Comparison of ENCODE assay signal across 8 cellular contexts in genomic region chr3:131501949-131502348, GRCh38. TPM values are rescaled to one million over a fixed set of nuclear protein-coding genes. Genes with fewer than 3 reads are reported as not detected.
DNase-seq lines count a peak whose midpoint lies in the region; ATAC-seq and TF ChIP-seq lines count a peak whose summit lies in the region.

No MANE protein-coding gene starts in this region.

- no peaks in the 10 kb centered on the region for H3K9me3 ChIP-seq in Karpas-422 (ENCODE audit: low read length)

- H3K27ac ChIP-seq in Karpas-422 (ENCODE audit: low read length) (peak overlapping the region; percentile 56), coronary artery (peak overlapping the region in 1 of 2 donors; percentile 74)

- H3K4me2 ChIP-seq in Karpas-422 (ENCODE audit: low read depth, low read length, poor library complexity, severe bottlenecking) = peak overlapping the region; percentile 97

- H3K79me2 ChIP-seq in Karpas-422 (ENCODE audit: low read length) = peaks cover 60% of the 10 kb centered on the region

- peaks cover 24% of the 10 kb centered on the region for H3K4me1 ChIP-seq in Karpas-422 (ENCODE audit: low read length)

- H3K4me3 ChIP-seq in Karpas-422 (ENCODE audit: low read length) = peak overlapping the region; percentile 98
- peak overlapping the region; percentile 85 for H3K4me3 ChIP-seq in coronary artery

- no peaks in the 10 kb centered on the region for H3K9me3 Mint-ChIP-seq in naive thymus-derived CD8-positive, alpha-beta T cell

- H3K4me3 Mint-ChIP-seq in naive thymus-derived CD8-positive, alpha-beta T cell = peak overlapping the region; percentile 90 to 100 (median 97)

- H3K36me3 Mint-ChIP-seq in naive thymus-derived CD8-positive, alpha-beta T cell = peaks cover 0 to 39% (median 6%) of the 10 kb centered on the region in 3 donors

- H3K27ac Mint-ChIP-seq in naive thymus-derived CD8-positive, alpha-beta T cell = peak overlapping the region; percentile 88 to 99 (median 97)

- H4K20me1 ChIP-seq in Karpas-422 (ENCODE audit: insufficient read depth, low read depth, low read length) = no peaks in the 10 kb centered on the region

- DNase-seq in EL (peak; percentile 1), Karpas-422 (peak; percentile 55), coronary artery (ENCODE audit: low spot score) (no peak), middle frontal gyrus (ENCODE audit: extremely low spot score, low spot score) (no peak), NCI-H345 (lab: John Stamatoyannopoulos, UW) (no peak)
- DNase-seq in naive thymus-derived CD8-positive, alpha-beta T cell = peak in 1 of 10 donors; percentile 6
- DNase-seq in effector CD8-positive, alpha-beta T cell (lab: John Stamatoyannopoulos, UW) = no peak
- DNase-seq in stimulated activated CD4-positive, alpha-beta T cell treated with anti-CD3 and anti-CD28 coated beads, Interleukin-4, amount 100 ng/mL, for 4 hours = no peak

- no peak overlapping the region for H2AFZ ChIP-seq in Karpas-422 (ENCODE audit: low read length)

- ATAC-seq in naive thymus-derived CD8-positive, alpha-beta T cell = no peak

- TF ChIP-seq CTCF in coronary artery (IDR thresholded peaks at IDR 0.05) = no peak

- H3K36me3 ChIP-seq in Karpas-422 (ENCODE audit: insufficient read depth, low read length) = peaks cover 38% of the 10 kb centered on the region

- H3K9ac ChIP-seq in Karpas-422 (ENCODE audit: low read length) = peak overlapping the region; percentile 98

- POLR2A ChIA-PET in naive thymus-derived CD8-positive, alpha-beta T cell (lab: Charles Lee) = interaction anchor here (0.6 to 1.5 kb wide), 2 partner anchors 608 to 1219 kb away, joined by 3 read pairs; partner anchors contain the start of gene ATP2C1

- H3K4me1 Mint-ChIP-seq in naive thymus-derived CD8-positive, alpha-beta T cell = peaks cover 27 to 54% (median 44%) of the 10 kb centered on the region in 4 donors

- H3K27me3 ChIP-seq in Karpas-422 (ENCODE audit: low read length) = no peaks in the 10 kb centered on the region

- H3K9me2 ChIP-seq in Karpas-422 (replicated peaks; ENCODE audit: insufficient read depth, low read length) = no peaks in the 10 kb centered on the region; the same call in 1 of the 2 replicates

- H3K27me3 Mint-ChIP-seq in naive thymus-derived CD8-positive, alpha-beta T cell = no peaks in the 10 kb centered on the region

RNA-seq across cellular contexts. Expression of gene MRPL3, which starts 0.8 kb away (rescaled TPM):
- total RNA-seq in Karpas-422 (2014; rRNA removed; shearing (Covaris generic); ENCODE audit: low replicate concordance) = 150 and 156 TPM in 2 replicates
- total RNA-seq in naive thymus-derived CD8-positive, alpha-beta T cell = 10 to 100 TPM; 59.8 to 60.5 TPM
- polyA plus RNA-seq in naive thymus-derived CD8-positive, alpha-beta T cell = 10 to 100 TPM; 76.3 to 87.7 (median 86.0) TPM

Comparison
In these comparisons a context has a peak if more than half of its experiments do, and no peak if none do; other contexts are left out.
1. DNase-seq: peak in EL (single experiment) and Karpas-422 (single experiment); none in coronary artery (single experiment), middle frontal gyrus (single experiment), NCI-H345 (single experiment), effector CD8-positive, alpha-beta T cell (single experiment) and stimulated activated CD4-positive, alpha-beta T cell treated with anti-CD3 and anti-CD28 coated beads, Interleukin-4, amount 100 ng/mL, for 4 hours (0 of 2).